8 cellular contexts compared by ENCODE assay signal in genomic region chr2:46298522-46299351, GRCh38. TPM values are rescaled to one million over a fixed set of nuclear protein-coding genes. Genes with fewer than 3 reads are reported as not detected.
DNase-seq lines count a peak whose midpoint lies in the region; ATAC-seq and TF ChIP-seq lines count a peak whose summit lies in the region.

No MANE protein-coding gene starts in this region.

- H3K27ac ChIP-seq in DND-41 (ENCODE audit: low read length) (no peak overlapping the region), fibroblast of lung (ENCODE audit: insufficient read depth, low read length) (peak overlapping the region; percentile 81), aorta (ENCODE audit: low read depth in 1 of 2, low read length in 2 of 2) (peak overlapping the region; percentile 14 to 31)

- no peak overlapping the region for H2AFZ ChIP-seq in DND-41 (ENCODE audit: low read depth, low read length)
- H2AFZ ChIP-seq in fibroblast of lung (ENCODE audit: low read length): no peak overlapping the region

- H3K4me2 ChIP-seq in DND-41 (ENCODE audit: insufficient read depth, low read length) (peak overlapping the region; percentile 70), fibroblast of lung (ENCODE audit: extremely low read depth, insufficient read depth, low read length) (peak overlapping the region; percentile 95)

- no peak overlapping the region for H3K4me3 ChIP-seq in DND-41 (ENCODE audit: low read depth in 1 of 2, low read length in 2 of 2)
- peak overlapping the region; percentile 61 to 97 (median 79) for H3K4me3 ChIP-seq in fibroblast of lung (replicated peaks in 1 of 4; ENCODE audit: control extremely low read depth in 1 of 4, insufficient read depth in 1 of 4, low read depth in 3 of 4, low read length in 4 of 4)
- H3K4me3 ChIP-seq in aorta (ENCODE audit: low read length in 2 of 2): peak overlapping the region; percentile 86 to 87

- H3K79me2 ChIP-seq in DND-41 (ENCODE audit: insufficient read depth, low read length): no peaks in the 10 kb centered on the region
- H3K79me2 ChIP-seq in fibroblast of lung (ENCODE audit: control insufficient read depth, insufficient read depth, low read length): peaks cover 61% of the 10 kb centered on the region

- no peak for TF ChIP-seq CTCF in DND-41 (IDR thresholded peaks at IDR 0.05; ENCODE audit: borderline replicate concordance, extremely low read depth, low read length, poor library complexity, severe bottlenecking)
- peak; percentile 24 to 26 for TF ChIP-seq CTCF in fibroblast of lung (conservative IDR thresholded peaks at IDR 0.05 in 1 of 2, IDR thresholded peaks at IDR 0.05 in 1 of 2; ENCODE audit: low read depth in 1 of 2, low read length in 2 of 2)

- H3K36me3 ChIP-seq in DND-41 (ENCODE audit: insufficient read depth, low read length) (no peaks in the 10 kb centered on the region), fibroblast of lung (ENCODE audit: control insufficient read depth, insufficient read depth, low read length) (no peaks in the 10 kb centered on the region), aorta (ENCODE audit: control insufficient read depth in 1 of 2, insufficient read depth in 2 of 2, low read length in 1 of 2) (no peaks in the 10 kb centered on the region)

- peak; percentile 25; the same call in 1 of the 2 replicates for TF ChIP-seq RAD21 in Ishikawa (IDR thresholded peaks at IDR 0.05; ENCODE audit: low read depth)

- H3K4me3 Mint-ChIP-seq in activated T-cell treated with anti-CD3 and anti-CD28 coated beads, Interleukin-2, amount 50 U/mL, for 4 hours: peak overlapping the region; percentile 84

- intact Hi-C loops in aorta (cut with DNase I): loop anchor here (1.0 to 5.0 kb wide), 9 partner anchors 36 to 306 kb away; no protein-coding TSS in a partner anchor

- H3K9me3 ChIP-seq in DND-41 (ENCODE audit: insufficient read depth, low read length, severe bottlenecking) (no peaks in the 10 kb centered on the region), fibroblast of lung (ENCODE audit: control insufficient read depth, insufficient read depth, low read depth, low read length) (no peaks in the 10 kb centered on the region), aorta (ENCODE audit: control insufficient read depth, low read length) (no peaks in the 10 kb centered on the region)

- peaks cover 57% of the 10 kb centered on the region for H3K27me3 Mint-ChIP-seq in activated T-cell treated with anti-CD3 and anti-CD28 coated beads, Interleukin-2, amount 50 U/mL, for 4 hours (ENCODE audit: low read depth)

- H4K20me1 ChIP-seq in DND-41 (ENCODE audit: insufficient read depth, low read length) (no peaks in the 10 kb centered on the region), fibroblast of lung (ENCODE audit: control insufficient read depth, extremely low read depth, insufficient read depth, low read length) (no peaks in the 10 kb centered on the region)

- ATAC-seq in DND-41 (ENCODE audit: insufficient read depth, low read depth) (no peak), aorta (ENCODE audit: low FRiP score) (peak; percentile 53)
- peak; percentile 12 to 32 for ATAC-seq in activated T-cell treated with anti-CD3 and anti-CD28 coated beads, Interleukin-2, amount 50 U/mL, for 4 hours

- H3K9ac ChIP-seq in DND-41 (ENCODE audit: low read depth, low read length) (no peak overlapping the region), fibroblast of lung (ENCODE audit: insufficient read depth, low read length) (peak overlapping the region; percentile 89)

- 0% methylated on average over 65 to 70 of the region's 70 CpGs for WGBS in aorta, 2 donors

- peaks cover 23% of the 10 kb centered on the region for H3K4me1 ChIP-seq in DND-41 (ENCODE audit: insufficient read depth, low read length)
- H3K4me1 ChIP-seq in fibroblast of lung (ENCODE audit: control insufficient read depth, extremely low read depth, insufficient read depth, low read length): peaks cover 2% of the 10 kb centered on the region
- peaks cover 5% of the 10 kb centered on the region in 2 donors for H3K4me1 ChIP-seq in aorta (ENCODE audit: control insufficient read depth in 1 of 2, insufficient read depth in 2 of 2, low read length in 2 of 2)

- no peaks in the 10 kb centered on the region for H3K36me3 Mint-ChIP-seq in activated T-cell treated with anti-CD3 and anti-CD28 coated beads, Interleukin-2, amount 50 U/mL, for 4 hours (ENCODE audit: insufficient read depth)

- no peak for DNase-seq in DND-41
- peak; percentile 16 for DNase-seq in activated T-cell treated with anti-CD3 and anti-CD28 coated beads, Interleukin-2, amount 50 U/mL, for 4 hours
- peak; percentile 39 to 58 for DNase-seq in fibroblast of lung (ENCODE audit: low read depth in 2 of 2)
- peak; percentile 58 for DNase-seq in myocyte (ENCODE audit: low read depth)
- DNase-seq in aorta: peak; percentile 78 to 86
- no peak for DNase-seq in NCI-H1436 (lab: John Stamatoyannopoulos, UW)
- DNase-seq in dedifferentiated amniotic fluid mesenchymal stem cell (ENCODE audit: extremely low spot score): no peak

- no peak for TF ChIP-seq EP300 in Ishikawa (IDR thresholded peaks at IDR 0.05; ENCODE audit: borderline replicate concordance)

- no peaks in the 10 kb centered on the region for H3K9me3 Mint-ChIP-seq in activated T-cell treated with anti-CD3 and anti-CD28 coated beads, Interleukin-2, amount 50 U/mL, for 4 hours

- H3K27me3 ChIP-seq in DND-41 (ENCODE audit: insufficient read depth, low read length, poor library complexity): no peaks in the 10 kb centered on the region
- no peaks in the 10 kb centered on the region for H3K27me3 ChIP-seq in fibroblast of lung (ENCODE audit: control insufficient read depth, insufficient read depth, low read length)
- no peaks in the 10 kb centered on the region for H3K27me3 ChIP-seq in aorta (ENCODE audit: control insufficient read depth in 1 of 2, insufficient read depth in 2 of 2, low read length in 1 of 2)

- peaks cover 30% of the 10 kb centered on the region for H3K4me1 Mint-ChIP-seq in activated T-cell treated with anti-CD3 and anti-CD28 coated beads, Interleukin-2, amount 50 U/mL, for 4 hours (ENCODE audit: low read depth)

TF ChIP-seq in Ishikawa, 13 proteins besides CTCF, POLR2A, EP300 and RAD21:
- no peak for TF ChIP-seq NFIC (IDR thresholded peaks at IDR 0.05)
- no peak for TF ChIP-seq FOXM1 (IDR thresholded peaks at IDR 0.05; ENCODE audit: borderline replicate concordance, low read depth)
- TF ChIP-seq ZBTB7A (IDR thresholded peaks at IDR 0.05; ENCODE audit: low read depth): no peak
- TF ChIP-seq TCF12 (IDR thresholded peaks at IDR 0.05; ENCODE audit: low read depth): peak; percentile 47; the same call in 1 of the 2 replicates
- no peak for TF ChIP-seq YY1 (IDR thresholded peaks at IDR 0.05; ENCODE audit: low read depth)
- TF ChIP-seq, protein P1, sequence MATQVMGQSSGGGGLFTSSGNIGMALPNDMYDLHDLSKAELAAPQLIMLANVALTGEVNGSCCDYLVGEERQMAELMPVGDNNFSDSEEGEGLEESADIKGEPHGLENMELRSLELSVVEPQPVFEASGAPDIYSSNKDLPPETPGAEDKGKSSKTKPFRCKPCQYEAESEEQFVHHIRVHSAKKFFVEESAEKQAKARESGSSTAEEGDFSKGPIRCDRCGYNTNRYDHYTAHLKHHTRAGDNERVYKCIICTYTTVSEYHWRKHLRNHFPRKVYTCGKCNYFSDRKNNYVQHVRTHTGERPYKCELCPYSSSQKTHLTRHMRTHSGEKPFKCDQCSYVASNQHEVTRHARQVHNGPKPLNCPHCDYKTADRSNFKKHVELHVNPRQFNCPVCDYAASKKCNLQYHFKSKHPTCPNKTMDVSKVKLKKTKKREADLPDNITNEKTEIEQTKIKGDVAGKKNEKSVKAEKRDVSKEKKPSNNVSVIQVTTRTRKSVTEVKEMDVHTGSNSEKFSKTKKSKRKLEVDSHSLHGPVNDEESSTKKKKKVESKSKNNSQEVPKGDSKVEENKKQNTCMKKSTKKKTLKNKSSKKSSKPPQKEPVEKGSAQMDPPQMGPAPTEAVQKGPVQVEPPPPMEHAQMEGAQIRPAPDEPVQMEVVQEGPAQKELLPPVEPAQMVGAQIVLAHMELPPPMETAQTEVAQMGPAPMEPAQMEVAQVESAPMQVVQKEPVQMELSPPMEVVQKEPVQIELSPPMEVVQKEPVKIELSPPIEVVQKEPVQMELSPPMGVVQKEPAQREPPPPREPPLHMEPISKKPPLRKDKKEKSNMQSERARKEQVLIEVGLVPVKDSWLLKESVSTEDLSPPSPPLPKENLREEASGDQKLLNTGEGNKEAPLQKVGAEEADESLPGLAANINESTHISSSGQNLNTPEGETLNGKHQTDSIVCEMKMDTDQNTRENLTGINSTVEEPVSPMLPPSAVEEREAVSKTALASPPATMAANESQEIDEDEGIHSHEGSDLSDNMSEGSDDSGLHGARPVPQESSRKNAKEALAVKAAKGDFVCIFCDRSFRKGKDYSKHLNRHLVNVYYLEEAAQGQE (IDR thresholded peaks at IDR 0.05; ENCODE audit: low read depth): no peak
- no peak for TF ChIP-seq CREB1 (IDR thresholded peaks at IDR 0.05; ENCODE audit: low read depth)
- no peak for TF ChIP-seq TEAD4 (IDR thresholded peaks at IDR 0.05)
- TF ChIP-seq EGR1 (IDR thresholded peaks at IDR 0.05): peak; percentile 20; the same call in 1 of the 2 replicates
- TF ChIP-seq, protein P2, sequence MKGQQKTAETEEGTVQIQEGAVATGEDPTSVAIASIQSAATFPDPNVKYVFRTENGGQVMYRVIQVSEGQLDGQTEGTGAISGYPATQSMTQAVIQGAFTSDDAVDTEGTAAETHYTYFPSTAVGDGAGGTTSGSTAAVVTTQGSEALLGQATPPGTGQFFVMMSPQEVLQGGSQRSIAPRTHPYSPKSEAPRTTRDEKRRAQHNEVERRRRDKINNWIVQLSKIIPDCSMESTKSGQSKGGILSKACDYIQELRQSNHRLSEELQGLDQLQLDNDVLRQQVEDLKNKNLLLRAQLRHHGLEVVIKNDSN (IDR thresholded peaks at IDR 0.05): no peak
- no peak; the same call in 1 of the 2 replicates for TF ChIP-seq TAF1 (IDR thresholded peaks at IDR 0.05; ENCODE audit: low read depth)
- TF ChIP-seq, protein P3, sequence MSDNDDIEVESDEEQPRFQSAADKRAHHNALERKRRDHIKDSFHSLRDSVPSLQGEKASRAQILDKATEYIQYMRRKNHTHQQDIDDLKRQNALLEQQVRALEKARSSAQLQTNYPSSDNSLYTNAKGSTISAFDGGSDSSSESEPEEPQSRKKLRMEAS (IDR thresholded peaks at IDR 0.05): peak; percentile 72
- TF ChIP-seq CEBPB (IDR thresholded peaks at IDR 0.05): no peak

RNA-seq across cellular contexts. Expression of gene EPAS1, which starts 1.5 kb away (rescaled TPM):
- total RNA-seq in activated T-cell treated with anti-CD3 and anti-CD28 coated beads, Interleukin-2, amount 50 U/mL, for 4 hours: 10 to 100 TPM in 1 of 3 donors, 1 to 10 TPM in 2; 7.0 to 15.5 (median 7.0) TPM
- total RNA-seq in fibroblast of lung: 82.4 and 120 TPM in 2 replicates
- polyA plus RNA-seq in fibroblast of lung: 330 and 941 TPM in 2 replicates
- 135 and 492 TPM in 2 replicates for polyA plus RNA-seq in fibroblast of lung (2012)
- 229 and 622 TPM in 2 replicates for polyA minus RNA-seq in fibroblast of lung (ENCODE audit: low replicate concordance)
- total RNA-seq in myocyte: 48.5 and 49.8 TPM in 2 replicates
- polyA plus RNA-seq in myocyte (2012): 58.8 TPM
- 100 to 1,000 TPM; 414 to 954 TPM for total RNA-seq in aorta
- polyA plus RNA-seq in aorta: 100 to 1,000 TPM; 213 to 392 TPM

Comparison
In these comparisons a context has a peak if more than half of its experiments do, and no peak if none do; other contexts are left out.
1. DNase-seq: peak in activated T-cell treated with anti-CD3 and anti-CD28 coated beads, Interleukin-2, amount 50 U/mL, for 4 hours (single experiment), fibroblast of lung (2 of 2), myocyte (single experiment) and aorta (2 of 2); none in DND-41 (single experiment), NCI-H1436 (single experiment) and dedifferentiated amniotic fluid mesenchymal stem cell (single experiment).
2. H3K4me3 ChIP-seq: peak in fibroblast of lung (4 of 4) and aorta (2 of 2); none in DND-41 (0 of 2).